Comparison of ENCODE assay signal across 9 cellular contexts in genomic region chr10:68333905-68334431, GRCh38. TPM values are rescaled to one million over a fixed set of nuclear protein-coding genes. Genes with fewer than 3 reads are reported as not detected.
DNase-seq lines count a peak whose midpoint lies in the region; ATAC-seq, FAIRE-seq and TF ChIP-seq lines count a peak whose summit lies in the region.
"Had no signal": no experiment of that assay in that cellular context is flagged by ENCODE, and none has a peak within 500 bp of the region (broad histone marks: within the 10 kb centered on the region; RNA-seq: fewer than 3 reads in every experiment).

No MANE protein-coding gene starts in this region.

- no peak overlapping the region for H2BK15ac ChIP-seq in mesendoderm (replicated peaks; ENCODE audit: low read depth)

- FAIRE-seq in astrocyte (lab: Jason Lieb, UNC) (no peak), GM12891 (lab: Jason Lieb, UNC) (no peak)

- peak overlapping the region; percentile 89 for H3K4me2 ChIP-seq in astrocyte (ENCODE audit: low read length)
- no peak overlapping the region for H3K4me2 ChIP-seq in mesendoderm (ENCODE audit: low read length)

- H3K79me2 ChIP-seq in astrocyte (ENCODE audit: insufficient read depth, low read length) = peaks cover 77% of the 10 kb centered on the region
- peaks cover 64% of the 10 kb centered on the region for H3K79me2 ChIP-seq in mesendoderm (ENCODE audit: control insufficient read depth, insufficient read depth, low read length)

- no peaks in the 10 kb centered on the region for H3K9me3 ChIP-seq in cardiac muscle cell (ENCODE audit: low read depth)
- no peaks in the 10 kb centered on the region for H3K9me3 ChIP-seq in astrocyte (ENCODE audit: insufficient read depth, low read depth, low read length)
- no peaks in the 10 kb centered on the region for H3K9me3 ChIP-seq in uterus

- no peak overlapping the region for H3K4ac ChIP-seq in mesendoderm (ENCODE audit: low read depth, low read length)

- intact Hi-C loops in Right ventricle myocardium inferior (cut with DNase I) = loop anchor here (5.0 to 10.0 kb wide), 2 partner anchors 262 to 571 kb away; partner anchors contain the start of gene DDX50
- intact Hi-C loops in uterus (cut with DNase I; ENCODE audit: low total_unique reads) = no loop called here

- no peak overlapping the region for H2AK5ac ChIP-seq in mesendoderm (ENCODE audit: low read length)

- peak overlapping the region; percentile 73 for H3K27ac Mint-ChIP-seq in astrocyte (ENCODE audit: unreplicated experiment)

- no peak for DNase-seq in cardiac muscle cell (ENCODE audit: low read depth in 1 of 2, low spot score in 1 of 2)
- DNase-seq in Right ventricle myocardium inferior (ENCODE audit: missing footprints) = no peak
- DNase-seq in astrocyte (ENCODE audit: low read depth) = no peak
- no peak for DNase-seq in mesendoderm
- no peak for DNase-seq in uterus
- DNase-seq in GM12891 (ENCODE audit: insufficient read length, low spot score) = no peak
- DNase-seq: NCI-H226 had no signal

- peak overlapping the region; percentile 95 for H3K27ac ChIP-seq in cardiac muscle cell
- H3K27ac ChIP-seq in astrocyte (ENCODE audit: low read depth, low read length) = peak overlapping the region; percentile 97
- no peak overlapping the region for H3K27ac ChIP-seq in mesendoderm (ENCODE audit: low read depth, low read length)
- peak overlapping the region in 1 of 2 donors; percentile 99 for H3K27ac ChIP-seq in uterus

- H3K4me3 Mint-ChIP-seq in astrocyte (ENCODE audit: unreplicated experiment) = peak overlapping the region; percentile 97

- no peak overlapping the region for H4K8ac ChIP-seq in mesendoderm (ENCODE audit: low read depth, low read length)

- H3K4me1 Mint-ChIP-seq in astrocyte (ENCODE audit: low read depth, unreplicated experiment) = peaks cover 31% of the 10 kb centered on the region

- no peaks in the 10 kb centered on the region for H3K27me3 ChIP-seq in cardiac muscle cell
- H3K27me3 ChIP-seq in astrocyte (ENCODE audit: insufficient read depth, low read length) = no peaks in the 10 kb centered on the region
- H3K27me3 ChIP-seq in mesendoderm (ENCODE audit: insufficient read depth, low read length, poor library complexity) = no peaks in the 10 kb centered on the region
- H3K27me3 ChIP-seq in uterus = no peaks in the 10 kb centered on the region

- H3K27me3 Mint-ChIP-seq in astrocyte (ENCODE audit: low read depth, unreplicated experiment) = no peaks in the 10 kb centered on the region

- H3K23ac ChIP-seq in mesendoderm (ENCODE audit: low read length) = no peak overlapping the region

- H3K4me1 ChIP-seq in cardiac muscle cell (ENCODE audit: low read depth) = peaks cover 37% of the 10 kb centered on the region
- peaks cover 27% of the 10 kb centered on the region for H3K4me1 ChIP-seq in astrocyte (ENCODE audit: insufficient read depth, low read length)
- H3K4me1 ChIP-seq in mesendoderm (ENCODE audit: control insufficient read depth, low read depth, low read length) = no peaks in the 10 kb centered on the region
- H3K4me1 ChIP-seq in uterus = no peaks in the 10 kb centered on the region

- no peak for ATAC-seq in Right ventricle myocardium inferior
- ATAC-seq in GM18511 (IDR thresholded peaks at IDR 0.05; ENCODE audit: unreplicated experiment) = no peak
- no peak for ATAC-seq in HG03159 (IDR thresholded peaks at IDR 0.05; ENCODE audit: unreplicated experiment)

- no peak for TF ChIP-seq CTCF in cardiac muscle cell (IDR thresholded peaks at IDR 0.05; ENCODE audit: low read depth, low read length)
- TF ChIP-seq CTCF in astrocyte (IDR thresholded peaks at IDR 0.05; ENCODE audit: insufficient read depth, low read depth, low read length) = no peak
- no peak for TF ChIP-seq CTCF in uterus (IDR thresholded peaks at IDR 0.05)

- no peak overlapping the region for H2AFZ ChIP-seq in astrocyte (ENCODE audit: low read depth, low read length)

- peak overlapping the region; percentile 82 for H3K4me3 ChIP-seq in cardiac muscle cell
- H3K4me3 ChIP-seq in astrocyte (ENCODE audit: insufficient read depth, low read depth, low read length) = peak overlapping the region; percentile 78
- H3K4me3 ChIP-seq in mesendoderm (ENCODE audit: low read length) = peak overlapping the region; percentile 13
- peak overlapping the region; percentile 97 to 98 for H3K4me3 ChIP-seq in uterus

- no peak overlapping the region for H2BK120ac ChIP-seq in mesendoderm (ENCODE audit: low read depth, low read length)

- H2BK5ac ChIP-seq in mesendoderm (ENCODE audit: low read length) = no peak overlapping the region

- H4K5ac ChIP-seq in mesendoderm (ENCODE audit: low read length) = no peak overlapping the region

- peak overlapping the region; percentile 100 for H3K9ac ChIP-seq in astrocyte (ENCODE audit: low read length)
- H3K9ac ChIP-seq in mesendoderm (ENCODE audit: low read length) = peak overlapping the region; percentile 100

- no peak overlapping the region for H3K56ac ChIP-seq in mesendoderm (ENCODE audit: low read length)

- H3K36me3 Mint-ChIP-seq in astrocyte (ENCODE audit: low read depth, unreplicated experiment) = no peaks in the 10 kb centered on the region

- no peak overlapping the region for H3K18ac ChIP-seq in mesendoderm (ENCODE audit: low read length)

- H3K79me1 ChIP-seq in mesendoderm (ENCODE audit: low read length) = peaks cover 2% of the 10 kb centered on the region

- H3K36me3 ChIP-seq in cardiac muscle cell (peaks cover 12% of the 10 kb centered on the region), astrocyte (ENCODE audit: insufficient read depth, low read length) (peaks cover 22% of the 10 kb centered on the region), mesendoderm (ENCODE audit: control insufficient read depth, insufficient read depth, low read length) (peaks cover 2% of the 10 kb centered on the region), uterus (no peaks in the 10 kb centered on the region)

- TF ChIP-seq POLR2A in uterus (IDR thresholded peaks at IDR 0.05) (no peak), GM12891 (IDR thresholded peaks at IDR 0.05; ENCODE audit: low read depth, low read length) (no peak)

- WGBS in mesendoderm (ENCODE audit: extremely low coverage, insufficient coverage, low lambda C conversion rate) = no CpG with 5 or more reads among the region's 3 CpGs

- peaks cover 62% of the 10 kb centered on the region for H4K20me1 ChIP-seq in astrocyte (ENCODE audit: insufficient read depth, low read length)

- H3K9me3 Mint-ChIP-seq in astrocyte (ENCODE audit: unreplicated experiment) = peaks cover 2% of the 10 kb centered on the region

TF ChIP-seq in GM12891, 5 proteins besides CTCF, POLR2A, EP300 and RAD21:
- TF ChIP-seq POU2F2 (IDR thresholded peaks at IDR 0.05; ENCODE audit: low read depth, low read length) (no peak), PAX5 (IDR thresholded peaks at IDR 0.05; ENCODE audit: insufficient read depth, low read length, severe bottlenecking) (no peak), SPI1 (IDR thresholded peaks at IDR 0.05; ENCODE audit: low read depth, low read length) (no peak), POLR2AphosphoS5 (IDR thresholded peaks at IDR 0.05; ENCODE audit: low read depth, low read length) (no peak), TAF1 (IDR thresholded peaks at IDR 0.05; ENCODE audit: low read depth, low read length) (no peak)

RNA-seq across cellular contexts. Expression of gene PBLD, which starts 1.2 kb away (rescaled TPM):
- total RNA-seq in cardiac muscle cell = 4.5 and 4.6 TPM in 2 replicates
- 4.6 and 5.6 TPM in 2 replicates for polyA plus RNA-seq in cardiac muscle cell
- 2.9 TPM for total RNA-seq in Right ventricle myocardium inferior
- 5.7 and 6.1 TPM in 2 replicates for total RNA-seq in astrocyte
- polyA plus RNA-seq in mesendoderm (2013, experiment 1 of 2) = 2.0 TPM
- 1.2 TPM for polyA plus RNA-seq in mesendoderm (2013, experiment 2 of 2)
- 10 to 100 TPM in 1 of 4 donors, 1 to 10 TPM in 2, under 1 TPM in 1; 0.88 to 14.0 (median 7.1) TPM for total RNA-seq in uterus
- 1.4 TPM for polyA plus RNA-seq in GM12891 (2012; ENCODE audit: low read depth, missing spikeins)

RNA-seq across cellular contexts. Expression of gene HNRNPH3, which starts 2.1 kb away (rescaled TPM):
- total RNA-seq in cardiac muscle cell = 34.8 and 96.1 TPM in 2 replicates
- 182 and 249 TPM in 2 replicates for polyA plus RNA-seq in cardiac muscle cell
- total RNA-seq in Right ventricle myocardium inferior = 123 TPM
- total RNA-seq in astrocyte = 75.6 and 90.1 TPM in 2 replicates
- polyA plus RNA-seq in mesendoderm (2013, experiment 1 of 2) = 311 TPM
- polyA plus RNA-seq in mesendoderm (2013, experiment 2 of 2) = 307 TPM
- 100 to 1,000 TPM in 1 of 4 donors, 10 to 100 TPM in 3; 30.0 to 144 (median 63.7) TPM for total RNA-seq in uterus
- 139 TPM for polyA plus RNA-seq in GM12891 (2012; ENCODE audit: low read depth, missing spikeins)

Comparison
In these comparisons a context has a peak if more than half of its experiments do, and no peak if none do; other contexts are left out.
1. H3K4me3 ChIP-seq: peak in every context shown above with its lines; median percentile 98 in uterus; 82 in cardiac muscle cell; 78 in astrocyte; 13 in mesendoderm.